25 cellular contexts compared by ENCODE assay signal in the genomic region with DNA sequence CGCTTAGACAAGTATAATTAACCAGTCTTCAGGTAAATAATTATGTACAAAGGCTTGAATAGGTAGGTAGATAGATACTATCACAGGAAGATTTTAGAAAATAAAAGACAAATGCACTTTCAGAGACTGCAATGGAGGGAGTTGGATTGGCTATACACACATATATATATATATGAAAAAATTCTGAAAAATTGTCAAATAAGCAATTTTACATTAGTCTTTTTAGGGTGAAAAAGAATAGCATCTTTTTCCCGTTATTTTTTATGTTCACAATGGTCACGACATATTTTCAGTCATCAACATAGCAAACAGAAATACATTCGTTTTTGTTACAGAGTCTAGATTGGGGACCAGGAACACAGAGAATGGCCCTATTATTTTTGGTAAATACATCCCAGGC.
DNase-seq lines count a peak whose midpoint lies in the region; ATAC-seq, FAIRE-seq and TF ChIP-seq lines count a peak whose summit lies in the region.
"Had no signal": no experiment of that assay in that cellular context is flagged by ENCODE, and none has a peak within 500 bp of the region (broad histone marks: within the 10 kb centered on the region; RNA-seq: fewer than 3 reads in every experiment).

No MANE protein-coding gene starts in this region.

- no peaks in the 10 kb centered on the region for H3K27me3 ChIP-seq in HepG2 (ENCODE audit: control insufficient read depth in 1 of 2, insufficient read depth in 2 of 2, low read length in 2 of 2)
- no peaks in the 10 kb centered on the region for H3K27me3 ChIP-seq in right lobe of liver
- H3K27me3 ChIP-seq: BE2C had no signal

- H3K9ac ChIP-seq in HepG2 (ENCODE audit: insufficient read depth, low read depth, low read length) (no peak overlapping the region), kidney (ENCODE audit: low read length in 2 of 2) (no peak overlapping the region)
- H3K9ac ChIP-seq: BLaER1 had no signal

- H3K4me1 ChIP-seq in HepG2 (ENCODE audit: insufficient read depth, low read length) (0 out of 2 replicates have a peak, but pooled peaks cover 8% of the 10 kb centered on the region), right lobe of liver (no peaks in the 10 kb centered on the region), kidney (ENCODE audit: control insufficient read depth in 1 of 2, insufficient read depth in 1 of 2, low read depth in 1 of 2, low read length in 2 of 2) (no peaks in the 10 kb centered on the region)
- H3K4me1 ChIP-seq: BE2C, BLaER1 had no signal

- CTCF ChIA-PET in HepG2 (lab: Yijun Ruan, JAX; ENCODE audit: low intra/inter-chr PET ratio, low total read pairs): no interaction called here

- 26% methylated on average over 4 of the region's 4 CpGs for WGBS in HepG2 (ENCODE audit: low lambda C conversion rate)
- WGBS in right lobe of liver (ENCODE audit: insufficient coverage, low coverage, low lambda C conversion rate, missing lambda C conversion rate): 45% methylated on average over 4 of the region's 4 CpGs

- H4K20me1 ChIP-seq in HepG2 (ENCODE audit: insufficient read depth, low read length): no peaks in the 10 kb centered on the region
- H4K20me1 ChIP-seq: BLaER1 had no signal

- H3K27ac ChIP-seq in HepG2 (ENCODE audit: extremely low read length, insufficient read depth, low read length) (no peak overlapping the region), right lobe of liver (no peak overlapping the region), VCaP (peak overlapping the region; percentile 87), epithelial cell of prostate (peak overlapping the region; percentile 75), kidney (ENCODE audit: low read depth in 2 of 2, low read length in 2 of 2) (no peak overlapping the region)
- H3K27ac ChIP-seq: 22Rv1, BLaER1 had no signal

- BruUV-seq in HepG2 (replicated peaks; lab: Mats Ljungman, UMichigan): no TSS peak

- TF ChIP-seq RAD21 in HepG2 (CRISPR knock-in tag; IDR thresholded peaks at IDR 0.05): no peak

- H3K4me2 ChIP-seq in HepG2 (ENCODE audit: low read depth, low read length): no peak overlapping the region
- H3K4me2 ChIP-seq: BLaER1 had no signal

- DNase-seq in HepG2 (ENCODE audit: low spot score) (no peak), right lobe of liver (no peak), epithelial cell of prostate (ENCODE audit: low read depth, low spot score) (no peak), kidney (no peak)
- DNase-seq: ACHN; BE2C; C1 segment of cervical spinal cord; CD4-positive, alpha-beta memory T cell; CD4-positive, CD25-positive, alpha-beta regulatory T cell; CD8-positive, alpha-beta memory T cell; COR-L47; DMS 273 treated with DMSO at 0.1 percent for 48 hours; DMS153; DMS53; DMS79; DND-41; EL; GDM1 had no signal

- TF ChIP-seq CTCF in HepG2 (CRISPR knock-in tag; IDR thresholded peaks at IDR 0.05) (no peak), right lobe of liver (IDR thresholded peaks at IDR 0.05) (no peak), VCaP (conservative IDR thresholded peaks at IDR 0.05) (no peak), kidney (IDR thresholded peaks at IDR 0.05; ENCODE audit: borderline replicate concordance, extremely low read depth, insufficient read depth) (no peak)

- ATAC-seq in HepG2: no peak
- ATAC-seq in right lobe of liver: no peak
- no peak for ATAC-seq in GM21360 (IDR thresholded peaks at IDR 0.05; ENCODE audit: unreplicated experiment)
- ATAC-seq: GM12878 had no signal

- H3K36me3 ChIP-seq in HepG2 (replicated peaks in 1 of 2; ENCODE audit: control insufficient read depth in 1 of 2, insufficient read depth in 2 of 2, low read length in 2 of 2): no peaks in the 10 kb centered on the region
- H3K36me3 ChIP-seq in right lobe of liver: no peaks in the 10 kb centered on the region
- no peaks in the 10 kb centered on the region for H3K36me3 ChIP-seq in kidney (ENCODE audit: control insufficient read depth in 1 of 2, insufficient read depth in 2 of 2, low read length in 2 of 2)
- H3K36me3 ChIP-seq: BE2C, BLaER1 had no signal

- H3K4me3 ChIP-seq in HepG2 (replicated peaks in 1 of 3; ENCODE audit: insufficient read depth in 1 of 3, low read depth in 2 of 3, low read length in 3 of 3) (no peak overlapping the region), right lobe of liver (no peak overlapping the region), kidney (ENCODE audit: low read length in 2 of 2) (no peak overlapping the region)
- H3K4me3 ChIP-seq: BLaER1, GM12878 had no signal

- no peaks in the 10 kb centered on the region for H3K9me3 ChIP-seq in HepG2 (ENCODE audit: low read length)
- H3K9me3 ChIP-seq in right lobe of liver: no peaks in the 10 kb centered on the region
- no peaks in the 10 kb centered on the region for H3K9me3 ChIP-seq in kidney (ENCODE audit: control insufficient read depth in 1 of 2, low read length in 2 of 2)
- H3K9me3 ChIP-seq: BE2C, BLaER1 had no signal

- POLR2A ChIA-PET in HepG2 (lab: Yijun Ruan, JAX): no interaction called here

- intact Hi-C loops in HepG2 (cut with micrococcal nuclease; ENCODE audit: unreplicated experiment) (no loop called here), right lobe of liver (cut with DNase I) (no loop called here), kidney (cut with DNase I) (no loop called here)

- H3K79me2 ChIP-seq in HepG2 (ENCODE audit: insufficient read depth, low read length): no peaks in the 10 kb centered on the region

- FAIRE-seq in HepG2 (lab: Jason Lieb, UNC) (no peak), kidney (lab: Jason Lieb, UNC) (no peak)
- FAIRE-seq: GM12878, GM12892, GM18507 had no signal

- in situ Hi-C loops in HepG2 (cut with HindIII; ENCODE audit: extremely low pct_ligation_motif_present, low pct_unique_long_range_greater_than_20kb): no loop called here

- H2AFZ ChIP-seq in HepG2 (ENCODE audit: low read length): no peak overlapping the region

- no peak for TF ChIP-seq EP300 in HepG2 (IDR thresholded peaks at IDR 0.05; ENCODE audit: low read depth in 2 of 2, low read length in 2 of 2)
- no peak for TF ChIP-seq EP300 in HepG2 (CRISPR knock-in tag; IDR thresholded peaks at IDR 0.05; ENCODE audit: borderline replicate concordance)

- TF ChIP-seq POLR2A in HepG2 (IDR thresholded peaks at IDR 0.05; ENCODE audit: insufficient read depth in 1 of 2, low read depth in 2 of 2, low read length in 2 of 2) (no peak), right lobe of liver (IDR thresholded peaks at IDR 0.05) (no peak)

TF ChIP-seq in HepG2, 621 proteins besides CTCF, POLR2A, EP300 and RAD21 (continues in another document):
- peak; percentile 64 for TF ChIP-seq MAFF (IDR thresholded peaks at IDR 0.05; ENCODE audit: low read depth, low read length)
- TF ChIP-seq, protein P1, sequence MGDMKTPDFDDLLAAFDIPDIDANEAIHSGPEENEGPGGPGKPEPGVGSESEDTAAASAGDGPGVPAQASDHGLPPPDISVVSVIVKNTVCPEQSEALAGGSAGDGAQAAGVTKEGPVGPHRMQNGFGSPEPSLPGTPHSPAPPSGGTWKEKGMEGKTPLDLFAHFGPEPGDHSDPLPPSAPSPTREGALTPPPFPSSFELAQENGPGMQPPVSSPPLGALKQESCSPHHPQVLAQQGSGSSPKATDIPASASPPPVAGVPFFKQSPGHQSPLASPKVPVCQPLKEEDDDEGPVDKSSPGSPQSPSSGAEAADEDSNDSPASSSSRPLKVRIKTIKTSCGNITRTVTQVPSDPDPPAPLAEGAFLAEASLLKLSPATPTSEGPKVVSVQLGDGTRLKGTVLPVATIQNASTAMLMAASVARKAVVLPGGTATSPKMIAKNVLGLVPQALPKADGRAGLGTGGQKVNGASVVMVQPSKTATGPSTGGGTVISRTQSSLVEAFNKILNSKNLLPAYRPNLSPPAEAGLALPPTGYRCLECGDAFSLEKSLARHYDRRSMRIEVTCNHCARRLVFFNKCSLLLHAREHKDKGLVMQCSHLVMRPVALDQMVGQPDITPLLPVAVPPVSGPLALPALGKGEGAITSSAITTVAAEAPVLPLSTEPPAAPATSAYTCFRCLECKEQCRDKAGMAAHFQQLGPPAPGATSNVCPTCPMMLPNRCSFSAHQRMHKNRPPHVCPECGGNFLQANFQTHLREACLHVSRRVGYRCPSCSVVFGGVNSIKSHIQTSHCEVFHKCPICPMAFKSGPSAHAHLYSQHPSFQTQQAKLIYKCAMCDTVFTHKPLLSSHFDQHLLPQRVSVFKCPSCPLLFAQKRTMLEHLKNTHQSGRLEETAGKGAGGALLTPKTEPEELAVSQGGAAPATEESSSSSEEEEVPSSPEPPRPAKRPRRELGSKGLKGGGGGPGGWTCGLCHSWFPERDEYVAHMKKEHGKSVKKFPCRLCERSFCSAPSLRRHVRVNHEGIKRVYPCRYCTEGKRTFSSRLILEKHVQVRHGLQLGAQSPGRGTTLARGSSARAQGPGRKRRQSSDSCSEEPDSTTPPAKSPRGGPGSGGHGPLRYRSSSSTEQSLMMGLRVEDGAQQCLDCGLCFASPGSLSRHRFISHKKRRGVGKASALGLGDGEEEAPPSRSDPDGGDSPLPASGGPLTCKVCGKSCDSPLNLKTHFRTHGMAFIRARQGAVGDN (CRISPR knock-in tag; IDR thresholded peaks at IDR 0.05): no peak
- no peak for TF ChIP-seq RBM22 (optimal IDR thresholded peaks at IDR 0.05; ENCODE audit: low read length)

Comparison
In these comparisons a context has a peak if more than half of its experiments do, and no peak if none do; other contexts are left out.
1. H3K27ac ChIP-seq: peak in VCaP (single experiment) and epithelial cell of prostate (single experiment); none in HepG2 (single experiment), right lobe of liver (0 of 3) and kidney (0 of 2).